14 cellular contexts compared by ENCODE assay signal in genomic region chr20:49572857-49573256, GRCh38. TPM values are rescaled to one million over a fixed set of nuclear protein-coding genes. Genes with fewer than 3 reads are reported as not detected.
DNase-seq lines count a peak whose midpoint lies in the region; ATAC-seq and TF ChIP-seq lines count a peak whose summit lies in the region.
"Had no signal": no experiment of that assay in that cellular context is flagged by ENCODE, and none has a peak within 500 bp of the region (broad histone marks: within the 10 kb centered on the region; RNA-seq: fewer than 3 reads in every experiment).

No MANE protein-coding gene starts in this region.

- H3K27me3 ChIP-seq in gastroesophageal sphincter (peaks cover 13% of the 10 kb centered on the region), tibial nerve (peaks cover 0 to 24% of the 10 kb centered on the region in 2 donors)
- H3K27me3 ChIP-seq: cardiac muscle cell, hepatocyte, pancreas had no signal

- no peak for ATAC-seq in gastroesophageal sphincter
- no peak for ATAC-seq in HG03354 (IDR thresholded peaks at IDR 0.05; ENCODE audit: poor library complexity, severe bottlenecking, unreplicated experiment)
- ATAC-seq: pancreas had no signal

- H3K27ac Mint-ChIP-seq in activated naive CD8-positive, alpha-beta T cell: peak overlapping the region; percentile 50
- H3K27ac Mint-ChIP-seq in activated naive CD8-positive, alpha-beta T cell treated with anti-CD3 and anti-CD28 coated beads for 36 hours: no peak overlapping the region
- peak overlapping the region; percentile 90 for H3K27ac Mint-ChIP-seq in T-helper 2 cell treated with Interferon-gamma antibody and Interleukin-4, amounts not matched to agents 5 μg/mL and 100 μg/mL, for 36 hours

- H3K4me3 ChIP-seq in gastroesophageal sphincter (no peak overlapping the region), tibial nerve (no peak overlapping the region)
- H3K4me3 ChIP-seq: cardiac muscle cell, hepatocyte, lung, pancreas had no signal

- H3K27ac ChIP-seq in gastroesophageal sphincter (peak overlapping the region in 3 of 4 donors; percentile 80 to 93 (median 88)), tibial nerve (peak overlapping the region in 3 of 4 donors; percentile 4 to 75 (median 12))
- H3K27ac ChIP-seq: cardiac muscle cell, hepatocyte, pancreas had no signal

- no peak for TF ChIP-seq POLR2A in gastroesophageal sphincter (IDR thresholded peaks at IDR 0.05)
- TF ChIP-seq POLR2A in tibial nerve (IDR thresholded peaks at IDR 0.05): no peak

- no peak overlapping the region for H3K4me3 Mint-ChIP-seq in activated naive CD8-positive, alpha-beta T cell
- H3K4me3 Mint-ChIP-seq in activated naive CD8-positive, alpha-beta T cell treated with anti-CD3 and anti-CD28 coated beads for 36 hours: no peak overlapping the region
- H3K4me3 Mint-ChIP-seq in T-helper 2 cell treated with Interferon-gamma antibody and Interleukin-4, amounts not matched to agents 5 μg/mL and 100 μg/mL, for 36 hours: peak overlapping the region; percentile 36

- H3K36me3 Mint-ChIP-seq in activated naive CD8-positive, alpha-beta T cell: no peaks in the 10 kb centered on the region
- no peaks in the 10 kb centered on the region for H3K36me3 Mint-ChIP-seq in activated naive CD8-positive, alpha-beta T cell treated with anti-CD3 and anti-CD28 coated beads for 36 hours
- H3K36me3 Mint-ChIP-seq in T-helper 2 cell treated with Interferon-gamma antibody and Interleukin-4, amounts not matched to agents 5 μg/mL and 100 μg/mL, for 36 hours (ENCODE audit: low read depth): peaks cover 12% of the 10 kb centered on the region

- H3K4me1 ChIP-seq in gastroesophageal sphincter (peaks cover 0 to 52% (median 11%) of the 10 kb centered on the region in 3 donors), tibial nerve (peaks cover 0 to 49% (median 2%) of the 10 kb centered on the region in 4 donors)
- H3K4me1 ChIP-seq: pancreas had no signal

- no peak for DNase-seq in activated naive CD8-positive, alpha-beta T cell treated with anti-CD3 and anti-CD28 coated beads for 36 hours
- no peak for DNase-seq in T-helper 2 cell treated with Interferon-gamma antibody and Interleukin-4, amounts not matched to agents 5 μg/mL and 100 μg/mL, for 36 hours (ENCODE audit: low spot score)
- DNase-seq in tibial nerve (ENCODE audit: low spot score in 2 of 2) (no peak), NCI-H2081 (lab: John Stamatoyannopoulos, UW) (no peak), occipital lobe (lab: John Stamatoyannopoulos, UW) (no peak)
- DNase-seq: NCI-H446 treated with DMSO at 0.1 percent for 48 hours; pancreas; stimulated activated CD4-positive, alpha-beta T cell treated with anti-CD3 and anti-CD28 coated beads, Interleukin-15, amount 100 ng/mL, for 24 hours had no signal

- 28% methylated on average over 6 of the region's 6 CpGs; no CpG with 5 or more reads in 1 of the 2 donors for WGBS in gastroesophageal sphincter (ENCODE audit: low coverage in 1 of 2), 2 donors
- 33 to 39% methylated on average over 6 of the region's 6 CpGs for WGBS in tibial nerve, 2 donors

- H3K9me3 ChIP-seq in gastroesophageal sphincter (no peaks in the 10 kb centered on the region), tibial nerve (peaks cover 0 to 4% (median 0%) of the 10 kb centered on the region in 4 donors)
- H3K9me3 ChIP-seq: pancreas had no signal

- peaks cover 10% of the 10 kb centered on the region for H3K4me1 Mint-ChIP-seq in activated naive CD8-positive, alpha-beta T cell (ENCODE audit: low read depth)
- peaks cover 8% of the 10 kb centered on the region for H3K4me1 Mint-ChIP-seq in activated naive CD8-positive, alpha-beta T cell treated with anti-CD3 and anti-CD28 coated beads for 36 hours
- H3K4me1 Mint-ChIP-seq in T-helper 2 cell treated with Interferon-gamma antibody and Interleukin-4, amounts not matched to agents 5 μg/mL and 100 μg/mL, for 36 hours (ENCODE audit: low read depth): peaks cover 52% of the 10 kb centered on the region

- no peaks in the 10 kb centered on the region for H3K9me3 Mint-ChIP-seq in activated naive CD8-positive, alpha-beta T cell (ENCODE audit: low read depth)
- H3K9me3 Mint-ChIP-seq in activated naive CD8-positive, alpha-beta T cell treated with anti-CD3 and anti-CD28 coated beads for 36 hours: peaks cover 6% of the 10 kb centered on the region
- peaks cover 8% of the 10 kb centered on the region for H3K9me3 Mint-ChIP-seq in T-helper 2 cell treated with Interferon-gamma antibody and Interleukin-4, amounts not matched to agents 5 μg/mL and 100 μg/mL, for 36 hours

- no peak for TF ChIP-seq EP300 in gastroesophageal sphincter (IDR thresholded peaks at IDR 0.05)
- TF ChIP-seq EP300 in tibial nerve (IDR thresholded peaks at IDR 0.05): no peak

- H3K27me3 Mint-ChIP-seq in activated naive CD8-positive, alpha-beta T cell: peaks cover 11% of the 10 kb centered on the region
- peaks cover 41% of the 10 kb centered on the region for H3K27me3 Mint-ChIP-seq in activated naive CD8-positive, alpha-beta T cell treated with anti-CD3 and anti-CD28 coated beads for 36 hours
- H3K27me3 Mint-ChIP-seq in T-helper 2 cell treated with Interferon-gamma antibody and Interleukin-4, amounts not matched to agents 5 μg/mL and 100 μg/mL, for 36 hours (ENCODE audit: low read depth): peaks cover 13% of the 10 kb centered on the region

- TF ChIP-seq CTCF in gastroesophageal sphincter (IDR thresholded peaks at IDR 0.05): no peak
- TF ChIP-seq CTCF in tibial nerve (IDR thresholded peaks at IDR 0.05): no peak

- H3K36me3 ChIP-seq in gastroesophageal sphincter (no peaks in the 10 kb centered on the region), tibial nerve (no peaks in the 10 kb centered on the region)
- H3K36me3 ChIP-seq: cardiac muscle cell, pancreas had no signal

RNA-seq across cellular contexts. Expression of gene PTGIS, which starts 4.9 kb away (rescaled TPM):
- under 1 TPM; 0.04 to 0.08 TPM for total RNA-seq in activated naive CD8-positive, alpha-beta T cell treated with anti-CD3 and anti-CD28 coated beads for 36 hours
- 100 to 1,000 TPM in 3 of 4 donors, 10 to 100 TPM in 1; 75.3 to 169 (median 137) TPM for total RNA-seq in gastroesophageal sphincter
- total RNA-seq in tibial nerve: 10 to 100 TPM; 31.5 to 92.4 (median 47.5) TPM
- total RNA-seq in occipital lobe: 10.8 TPM

Comparison
In these comparisons a context has a peak if more than half of its experiments do, and no peak if none do; other contexts are left out.
1. RNA of gene PTGIS, which starts 4.9 kb away (total RNA-seq): 75.3 to 169 TPM in gastroesophageal sphincter, 31.5 to 92.4 TPM in tibial nerve and 10.8 TPM in occipital lobe (single experiment); 0.04 to 0.08 TPM in activated naive CD8-positive, alpha-beta T cell treated with anti-CD3 and anti-CD28 coated beads for 36 hours; every median in the first group is over 10 times any median in the second.